In genomic region chr4:146040623-146041022, GRCh38 we compare ENCODE assay signal across 20 cellular contexts.
"Had no signal": no experiment of that assay in that cellular context is flagged by ENCODE, and none has a peak within 500 bp of the region (broad histone marks: within the 10 kb centered on the region; RNA-seq: fewer than 3 reads in every experiment).

No MANE protein-coding gene starts in this region.

- H3K36me3 Mint-ChIP-seq: activated CD4-positive, alpha-beta memory T cell treated with anti-CD3 and anti-CD28 coated beads for 36 hours; activated naive CD8-positive, alpha-beta T cell treated with anti-CD3 and anti-CD28 coated beads for 36 hours; immature natural killer cell; naive thymus-derived CD8-positive, alpha-beta T cell had no signal

- H3K27ac ChIP-seq: neutrophil, right lobe of liver, spleen, transverse colon had no signal

- H3K4me3 ChIP-seq: mucosa of descending colon, prostate gland, right lobe of liver, spleen, transverse colon had no signal

- ATAC-seq: activated CD4-positive, CD25-positive, alpha-beta regulatory T cell treated with anti-CD3 and anti-CD28 coated beads, Interleukin-2, amount 50 U/mL, for 24 hours; activated T-cell treated with anti-CD3 and anti-CD28 coated beads, Interleukin-2, amount 50 U/mL, for 72 hours; esophagus mucosa; mucosa of descending colon; naive thymus-derived CD8-positive, alpha-beta T cell; right lobe of liver had no signal

- DNase-seq: activated CD4-positive, alpha-beta memory T cell treated with anti-CD3 and anti-CD28 coated beads for 36 hours; activated gamma-delta T cell treated with Interleukin-2 at 50 U/mL for 16 hours; activated naive CD8-positive, alpha-beta T cell treated with anti-CD3 and anti-CD28 coated beads for 36 hours; activated T-cell treated with anti-CD3 and anti-CD28 coated beads, Interleukin-2, amount 50 U/mL, for 72 hours; anterior cingulate cortex; foreskin fibroblast; glutamatergic neuron; immature natural killer cell; mucosa of descending colon; naive thymus-derived CD8-positive, alpha-beta T cell; right lobe of liver; spleen; stimulated activated CD4-positive, alpha-beta T cell treated with anti-CD3 and anti-CD28 coated beads, Interleukin-1b, Interleukin-23, amount 100 ng/mL, for 48 hours; stimulated activated naive CD4-positive, alpha-beta T cell; substantia nigra; transverse colon had no signal

- H3K4me1 Mint-ChIP-seq: activated naive CD8-positive, alpha-beta T cell treated with anti-CD3 and anti-CD28 coated beads for 36 hours; immature natural killer cell had no signal

- H3K9me3 Mint-ChIP-seq: activated CD4-positive, alpha-beta memory T cell treated with anti-CD3 and anti-CD28 coated beads for 36 hours; activated T-cell treated with anti-CD3 and anti-CD28 coated beads, Interleukin-2, amount 50 U/mL, for 72 hours; immature natural killer cell had no signal

- H3K4me1 ChIP-seq: right lobe of liver, spleen, transverse colon had no signal

- H3K36me3 ChIP-seq: neutrophil, prostate gland, right lobe of liver, spleen, transverse colon had no signal

- H3K27me3 ChIP-seq: neutrophil, right lobe of liver, spleen, transverse colon had no signal

- H3K4me3 Mint-ChIP-seq: activated CD4-positive, alpha-beta memory T cell treated with anti-CD3 and anti-CD28 coated beads for 36 hours; activated naive CD8-positive, alpha-beta T cell treated with anti-CD3 and anti-CD28 coated beads for 36 hours; activated T-cell treated with anti-CD3 and anti-CD28 coated beads, Interleukin-2, amount 50 U/mL, for 72 hours; immature natural killer cell; naive thymus-derived CD8-positive, alpha-beta T cell had no signal

- H3K9me3 ChIP-seq: mucosa of descending colon, neutrophil, prostate gland, right lobe of liver, transverse colon had no signal

- H3K27ac Mint-ChIP-seq: activated CD4-positive, alpha-beta memory T cell treated with anti-CD3 and anti-CD28 coated beads for 36 hours; activated naive CD8-positive, alpha-beta T cell treated with anti-CD3 and anti-CD28 coated beads for 36 hours; activated T-cell treated with anti-CD3 and anti-CD28 coated beads, Interleukin-2, amount 50 U/mL, for 72 hours; immature natural killer cell; naive thymus-derived CD8-positive, alpha-beta T cell had no signal
